In genomic region chr19:10963865-10964264, GRCh38 we compare ENCODE assay signal across 11 cellular contexts. TPM values are rescaled to one million over a fixed set of nuclear protein-coding genes. Genes with fewer than 3 reads are reported as not detected.
DNase-seq lines count a peak whose midpoint lies in the region; ATAC-seq and TF ChIP-seq lines count a peak whose summit lies in the region.
"Had no signal": no experiment of that assay in that cellular context is flagged by ENCODE, and none has a peak within 500 bp of the region (broad histone marks: within the 10 kb centered on the region; RNA-seq: fewer than 3 reads in every experiment).

No MANE protein-coding gene starts in this region.

- POLR2A ChIA-PET in activated CD4-positive, alpha-beta memory T cell treated with anti-CD3 and anti-CD28 coated beads for 36 hours (lab: Charles Lee), result interaction anchor here (0.5 to 1.4 kb wide), 4 partner anchors 9 to 136 kb away, joined by 3 to 5 read pairs (median 4); no protein-coding TSS in a partner anchor
- POLR2A ChIA-PET in A673 (lab: Charles Lee; ENCODE audit: low non-redundant PET), result no interaction called here

- peak overlapping the region; percentile 47 for H3K4me3 Mint-ChIP-seq in activated naive CD4-positive, alpha-beta T cell treated with anti-CD3 and anti-CD28 coated beads for 36 hours
- H3K4me3 Mint-ChIP-seq in activated CD4-positive, alpha-beta memory T cell treated with anti-CD3 and anti-CD28 coated beads for 36 hours, result peak overlapping the region; percentile 57

- H3K27ac ChIP-seq in left lung, result peak overlapping the region; percentile 15 to 16
- H3K27ac ChIP-seq in thymus (ENCODE audit: low read depth), result peak overlapping the region; percentile 75
- no peak overlapping the region for H3K27ac ChIP-seq in A673 (ENCODE audit: low read depth, low read length, poor library complexity, severe bottlenecking)

- CTCF ChIA-PET in activated naive CD4-positive, alpha-beta T cell treated with anti-CD3 and anti-CD28 coated beads for 36 hours (lab: Charles Lee), result interaction anchor here (0.5 to 1.0 kb wide), 4 partner anchors 22 to 1921 kb away, joined by 3 read pairs; no protein-coding TSS in a partner anchor
- CTCF ChIA-PET in activated CD4-positive, alpha-beta memory T cell treated with anti-CD3 and anti-CD28 coated beads for 36 hours (lab: Charles Lee), result interaction anchor here (1.0 to 2.9 kb wide), 3 partner anchors 22 to 419 kb away, joined by 3 to 11 read pairs (median 3); no protein-coding TSS in a partner anchor
- CTCF ChIA-PET in A673 (lab: Charles Lee), result no interaction called here

- 81% methylated on average over 4 of the region's 4 CpGs for WGBS in thymus

- H3K4me1 Mint-ChIP-seq in activated naive CD4-positive, alpha-beta T cell treated with anti-CD3 and anti-CD28 coated beads for 36 hours (ENCODE audit: low read depth), result peaks cover 54% of the 10 kb centered on the region
- H3K4me1 Mint-ChIP-seq in activated CD4-positive, alpha-beta memory T cell treated with anti-CD3 and anti-CD28 coated beads for 36 hours (ENCODE audit: low read depth), result peaks cover 55% of the 10 kb centered on the region

- H3K27me3 Mint-ChIP-seq in activated naive CD4-positive, alpha-beta T cell treated with anti-CD3 and anti-CD28 coated beads for 36 hours (ENCODE audit: low read depth), result no peaks in the 10 kb centered on the region
- H3K27me3 Mint-ChIP-seq in activated CD4-positive, alpha-beta memory T cell treated with anti-CD3 and anti-CD28 coated beads for 36 hours, result no peaks in the 10 kb centered on the region

- peaks cover 17 to 55% of the 10 kb centered on the region in 2 donors for H3K4me1 ChIP-seq in left lung
- peaks cover 46% of the 10 kb centered on the region for H3K4me1 ChIP-seq in thymus (ENCODE audit: control insufficient read depth, insufficient read depth, low read length)
- peaks cover 3% of the 10 kb centered on the region for H3K4me1 ChIP-seq in A673 (ENCODE audit: insufficient read depth, low read length, poor library complexity, severe bottlenecking)

- BruUV-seq in A673 (replicated peaks; lab: Mats Ljungman, UMichigan), result no TSS peak

- ATAC-seq in left lung, result no peak

- no peak for DNase-seq in activated naive CD4-positive, alpha-beta T cell treated with anti-CD3 and anti-CD28 coated beads for 36 hours
- DNase-seq in activated naive CD4-positive, alpha-beta T cell (lab: John Stamatoyannopoulos, UW), result no peak
- DNase-seq in activated CD4-positive, alpha-beta memory T cell treated with anti-CD3 and anti-CD28 coated beads for 36 hours, result no peak
- DNase-seq in left lung (no peak), A673 (ENCODE audit: low spot score) (no peak), GM20000 (ENCODE audit: low spot score) (no peak), inferior parietal cortex (ENCODE audit: extremely low spot score) (no peak)
- DNase-seq: cortex of kidney, mesendoderm, NCI-H2171 had no signal

- H3K9me3 ChIP-seq in left lung (no peaks in the 10 kb centered on the region), thymus (ENCODE audit: control insufficient read depth) (no peaks in the 10 kb centered on the region), A673 (ENCODE audit: low read depth, low read length, poor library complexity, severe bottlenecking) (no peaks in the 10 kb centered on the region)

- intact Hi-C loops in activated naive CD4-positive, alpha-beta T cell treated with anti-CD3 and anti-CD28 coated beads for 36 hours (cut with micrococcal nuclease), result loop anchor here (1.0 to 10.0 kb wide), 3 partner anchors 93 to 629 kb away; partner anchors contain the start of genes CARM1, ICAM3, LDLR and RAVER1
- intact Hi-C loops in activated CD4-positive, alpha-beta memory T cell treated with anti-CD3 and anti-CD28 coated beads for 36 hours (cut with micrococcal nuclease), result loop anchor here (2.0 to 5.0 kb wide), 2 partner anchors 21 to 397 kb away; partner anchors contain the start of genes CDKN2D and KRI1
- intact Hi-C loops in left lung (cut with DNase I) (no loop called here), A673 (cut with micrococcal nuclease; ENCODE audit: unreplicated experiment) (no loop called here)

- H3K9me3 Mint-ChIP-seq in activated naive CD4-positive, alpha-beta T cell treated with anti-CD3 and anti-CD28 coated beads for 36 hours, result no peaks in the 10 kb centered on the region
- no peaks in the 10 kb centered on the region for H3K9me3 Mint-ChIP-seq in activated CD4-positive, alpha-beta memory T cell treated with anti-CD3 and anti-CD28 coated beads for 36 hours

- H3K36me3 ChIP-seq in left lung, result no peaks in the 10 kb centered on the region
- no peaks in the 10 kb centered on the region for H3K36me3 ChIP-seq in thymus (ENCODE audit: control insufficient read depth, insufficient read depth)
- H3K36me3 ChIP-seq in A673 (ENCODE audit: insufficient read depth, low read length, poor library complexity, severe bottlenecking), result peaks cover 6% of the 10 kb centered on the region

- H3K4me3 ChIP-seq in left lung (no peak overlapping the region), thymus (ENCODE audit: low read length) (peak overlapping the region; percentile 17), A673 (ENCODE audit: low read depth, low read length, poor library complexity, severe bottlenecking) (no peak overlapping the region)

- peaks cover 3% of the 10 kb centered on the region for H3K36me3 Mint-ChIP-seq in activated naive CD4-positive, alpha-beta T cell treated with anti-CD3 and anti-CD28 coated beads for 36 hours (ENCODE audit: low read depth)
- no peaks in the 10 kb centered on the region for H3K36me3 Mint-ChIP-seq in activated CD4-positive, alpha-beta memory T cell treated with anti-CD3 and anti-CD28 coated beads for 36 hours

- H3K27ac Mint-ChIP-seq in activated naive CD4-positive, alpha-beta T cell treated with anti-CD3 and anti-CD28 coated beads for 36 hours, result peak overlapping the region; percentile 26
- H3K27ac Mint-ChIP-seq in activated CD4-positive, alpha-beta memory T cell treated with anti-CD3 and anti-CD28 coated beads for 36 hours, result peak overlapping the region; percentile 71

- H3K27me3 ChIP-seq in left lung (no peaks in the 10 kb centered on the region), thymus (ENCODE audit: control insufficient read depth, insufficient read depth) (no peaks in the 10 kb centered on the region), A673 (replicated peaks; ENCODE audit: insufficient read depth, low read depth, low read length, poor library complexity) (no peaks in the 10 kb centered on the region)

- TF ChIP-seq CTCF in left lung (IDR thresholded peaks at IDR 0.05) (no peak), A673 (conservative IDR thresholded peaks at IDR 0.05; ENCODE audit: low read depth, low read length) (no peak), GM20000 (IDR thresholded peaks at IDR 0.05; ENCODE audit: extremely low read depth, missing control alignments) (no peak)

RNA-seq across cellular contexts. Expression of gene SMARCA4, which starts 3.0 kb away (rescaled TPM):
- total RNA-seq in activated naive CD4-positive, alpha-beta T cell treated with anti-CD3 and anti-CD28 coated beads for 36 hours, result 10 to 100 TPM; 88.6 to 98.6 TPM
- 100 to 1,000 TPM in 1 of 2 experiments, 10 to 100 TPM in 1; 97.8 to 101 TPM for total RNA-seq in activated CD4-positive, alpha-beta memory T cell treated with anti-CD3 and anti-CD28 coated beads for 36 hours
- 100 to 1,000 TPM in 1 of 2 donors, 10 to 100 TPM in 1; 98.3 to 101 TPM for total RNA-seq in left lung
- polyA plus RNA-seq in thymus, result 88.0 TPM
- total RNA-seq in A673 (2021), result 307 and 319 TPM in 2 replicates

RNA-seq across cellular contexts. Expression of gene TIMM29, which starts 35.3 kb away (rescaled TPM):
- 10 to 100 TPM; 11.0 to 12.7 TPM for total RNA-seq in activated naive CD4-positive, alpha-beta T cell treated with anti-CD3 and anti-CD28 coated beads for 36 hours
- 10 to 100 TPM; 15.6 to 16.4 TPM for total RNA-seq in activated CD4-positive, alpha-beta memory T cell treated with anti-CD3 and anti-CD28 coated beads for 36 hours
- total RNA-seq in left lung (10 to 100 TPM; 18.8 to 19.5 TPM), A673 (2021) (30.0 and 32.5 TPM in 2 replicates)
- polyA plus RNA-seq in thymus, result 24.0 TPM

RNA-seq across cellular contexts. Expression of gene YIPF2, which starts 35.4 kb away (rescaled TPM):
- 10 to 100 TPM; 22.7 to 25.4 TPM for total RNA-seq in activated naive CD4-positive, alpha-beta T cell treated with anti-CD3 and anti-CD28 coated beads for 36 hours
- 10 to 100 TPM; 25.6 to 28.4 TPM for total RNA-seq in activated CD4-positive, alpha-beta memory T cell treated with anti-CD3 and anti-CD28 coated beads for 36 hours
- 10 to 100 TPM; 68.4 to 77.6 TPM for total RNA-seq in left lung
- polyA plus RNA-seq in thymus, result 40.2 TPM
- total RNA-seq in A673 (2021), result 24.5 and 24.6 TPM in 2 replicates

Comparison
In these comparisons a context has a peak if more than half of its experiments do, and no peak if none do; other contexts are left out.
1. intact Hi-C loops: an anchor here in activated naive CD4-positive, alpha-beta T cell treated with anti-CD3 and anti-CD28 coated beads for 36 hours (1.0 to 10.0 kb wide) and activated CD4-positive, alpha-beta memory T cell treated with anti-CD3 and anti-CD28 coated beads for 36 hours (2.0 to 5.0 kb wide); none called in left lung and A673.